In genomic region chr3:171255236-171255806, GRCh38 we compare ENCODE assay signal across 9 cellular contexts.
DNase-seq lines count a peak whose midpoint lies in the region; ATAC-seq and TF ChIP-seq lines count a peak whose summit lies in the region.
"Had no signal": no experiment of that assay in that cellular context is flagged by ENCODE, and none has a peak within 500 bp of the region (broad histone marks: within the 10 kb centered on the region; RNA-seq: fewer than 3 reads in every experiment).

No MANE protein-coding gene starts in this region.

- H3K36me3 ChIP-seq in lower lobe of right lung (no peaks in the 10 kb centered on the region), BE2C (no peaks in the 10 kb centered on the region)

- no peaks in the 10 kb centered on the region for H3K36me3 Mint-ChIP-seq in immature natural killer cell

- no peaks in the 10 kb centered on the region for H3K9me3 ChIP-seq in lower lobe of right lung
- H3K9me3 ChIP-seq in BE2C, result no peaks in the 10 kb centered on the region

- peak overlapping the region; percentile 58 to 84 (median 70) for H3K4me3 Mint-ChIP-seq in immature natural killer cell

- intact Hi-C loops in lower lobe of right lung (cut with DNase I), result no loop called here

- TF ChIP-seq POLR2A in GM18505 (IDR thresholded peaks at IDR 0.05; ENCODE audit: borderline replicate concordance, extremely low read depth, insufficient read depth, insufficient read length), result peak; percentile 6

- H3K27me3 ChIP-seq in lower lobe of right lung (ENCODE audit: low read depth), result no peaks in the 10 kb centered on the region
- no peaks in the 10 kb centered on the region for H3K27me3 ChIP-seq in BE2C

- ATAC-seq in GM18505 (IDR thresholded peaks at IDR 0.05; ENCODE audit: unreplicated experiment), result peak; percentile 50
- ATAC-seq in GM21390 (IDR thresholded peaks at IDR 0.05; ENCODE audit: unreplicated experiment), result peak; percentile 57
- ATAC-seq in HG03432 (IDR thresholded peaks at IDR 0.05; ENCODE audit: unreplicated experiment), result peak; percentile 62
- ATAC-seq in lower lobe of right lung, result no peak
- ATAC-seq in left lobe of liver, result no peak

- peak overlapping the region; percentile 79 to 95 (median 90) for H3K27ac Mint-ChIP-seq in immature natural killer cell

- peaks cover 67 to 98% of the 10 kb centered on the region in 2 donors for H3K4me1 Mint-ChIP-seq in immature natural killer cell

- peak in 2 of 3 donors; percentile 8 to 17 for DNase-seq in immature natural killer cell
- DNase-seq in lower lobe of right lung, result no peak
- no peak for DNase-seq in left lobe of liver (ENCODE audit: low spot score)
- no peak for DNase-seq in mucosa of gallbladder (ENCODE audit: low spot score)
- no peak for DNase-seq in BE2C
- DNase-seq: hippocampal formation had no signal

- peaks cover 12% of the 10 kb centered on the region for H3K4me1 ChIP-seq in lower lobe of right lung
- H3K4me1 ChIP-seq in BE2C, result peaks cover 17% of the 10 kb centered on the region

- H3K9me3 Mint-ChIP-seq in immature natural killer cell, result no peaks in the 10 kb centered on the region

- no peaks in the 10 kb centered on the region for H3K27me3 Mint-ChIP-seq in immature natural killer cell (ENCODE audit: low read depth in 3 of 3)

- no peak overlapping the region for H3K27ac ChIP-seq in lower lobe of right lung

- TF ChIP-seq CTCF in lower lobe of right lung (IDR thresholded peaks at IDR 0.05) (no peak), BE2C (IDR thresholded peaks at IDR 0.05; ENCODE audit: low read depth, low read length) (no peak)

- H3K4me3 ChIP-seq in lower lobe of right lung, result no peak overlapping the region
- no peak overlapping the region for H3K4me3 ChIP-seq in BE2C (ENCODE audit: low read depth, low read length)

Comparison
In these comparisons a context has a peak if more than half of its experiments do, and no peak if none do; other contexts are left out.
1. ATAC-seq: peak in GM18505 (single experiment), GM21390 (single experiment) and HG03432 (single experiment); none in lower lobe of right lung (0 of 2) and left lobe of liver (single experiment).
2. DNase-seq: peak in immature natural killer cell (2 of 3); none in lower lobe of right lung (single experiment), left lobe of liver (single experiment), mucosa of gallbladder (single experiment) and BE2C (single experiment).